In the genomic region with DNA sequence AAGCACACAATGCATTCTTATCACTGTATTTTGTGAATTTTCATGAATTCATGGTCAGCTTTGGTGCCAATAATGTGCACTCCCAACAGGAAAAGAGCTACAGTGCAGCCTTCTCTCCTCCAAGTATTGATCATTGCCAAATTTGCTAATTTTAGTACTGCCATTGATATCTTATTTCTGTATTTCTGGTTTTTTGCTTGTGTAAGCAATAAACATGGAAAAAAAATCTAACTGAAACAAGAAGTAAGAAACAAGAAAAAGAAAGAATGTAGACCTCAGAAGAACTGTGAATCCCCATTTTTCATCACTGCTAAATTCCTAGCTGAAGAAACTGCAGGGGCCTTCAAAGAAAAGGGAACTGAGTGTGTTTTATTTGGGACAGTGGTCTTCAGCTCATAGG, we compare ENCODE assay signal across 36 cellular contexts.
"Had no signal": no experiment of that assay in that cellular context is flagged by ENCODE, and none has a peak within 500 bp of the region (broad histone marks: within the 10 kb centered on the region; RNA-seq: fewer than 3 reads in every experiment).

No MANE protein-coding gene starts in this region.

- H3K4me3 ChIP-seq: MG63 had no signal

- H3K27me3 ChIP-seq: MG63 had no signal

- H3K36me3 ChIP-seq: MG63 had no signal

- H3K9me3 ChIP-seq: MG63 had no signal

- DNase-seq: Karpas-422, Kasumi-1, MG63, MM.1S, MV-4-11, NCI-H1048, NCI-H1092, NCI-H1092 treated with DMSO at 0.1 percent for 48 hours, NCI-H1105, NCI-H1105 treated with DMSO at 0.1 percent for 48 hours, NCI-H1417, NCI-H1417 treated with DMSO at 0.1 percent for 48 hours, NCI-H1436, NCI-H1436 treated with DMSO at 0.1 percent for 48 hours, NCI-H146, NCI-H1694, NCI-H1694 treated with DMSO at 0.1 percent for 48 hours, NCI-H187, NCI-H1930, NCI-H2029, NCI-H2029 treated with DMSO at 0.1 percent for 48 hours, NCI-H2081, NCI-H2081 treated with DMSO at 0.1 percent for 48 hours, NCI-H2107, NCI-H2171, NCI-H2171 treated with DMSO at 0.1 percent for 48 hours, NCI-H2227 treated with DMSO at 0.1 percent for 48 hours, NCI-H226, NCI-H345, NCI-H446, NCI-H446 treated with DMSO at 0.1 percent for 48 hours, NCI-H510A, NCI-H510A treated with DMSO at 0.1 percent for 48 hours, NCI-H524, NCI-H524 treated with DMSO at 0.1 percent for 48 hours, NCI-H526 had no signal
